22 cellular contexts compared by ENCODE assay signal in genomic region chr3:25581823-25582222, GRCh38.
DNase-seq lines count a peak whose midpoint lies in the region; FAIRE-seq and TF ChIP-seq lines count a peak whose summit lies in the region.
"Had no signal": no experiment of that assay in that cellular context is flagged by ENCODE, and none has a peak within 500 bp of the region (broad histone marks: within the 10 kb centered on the region; RNA-seq: fewer than 3 reads in every experiment).

No MANE protein-coding gene starts in this region.

- dilution Hi-C loops in endothelial cell of umbilical vein (cut with MboI; ENCODE audit: extremely low pct_ligation_motif_present, low sequenced_read_pairs): no loop called here

- no peaks in the 10 kb centered on the region for H4K20me1 ChIP-seq in endothelial cell of umbilical vein (replicated peaks; ENCODE audit: control insufficient read depth, extremely low read depth, insufficient read depth, low read length)
- H4K20me1 ChIP-seq in neural progenitor cell (ENCODE audit: low read depth): no peaks in the 10 kb centered on the region

- H3K36me3 Mint-ChIP-seq in Caco-2 (ENCODE audit: insufficient read depth, unreplicated experiment) (no peaks in the 10 kb centered on the region), neural progenitor cell (no peaks in the 10 kb centered on the region)
- H3K36me3 Mint-ChIP-seq: activated CD8-positive, alpha-beta memory T cell treated with anti-CD3 and anti-CD28 coated beads, Interleukin-2, amount 10 ng/mL, durations not matched to agents 7 days and 5 days; activated naive CD4-positive, alpha-beta T cell treated with anti-CD3 and anti-CD28 coated beads, Interleukin-2, amount 50 U/mL, for 72 hours had no signal

- no peak for TF ChIP-seq POLR2A in endothelial cell of umbilical vein (IDR thresholded peaks at IDR 0.05; ENCODE audit: low read depth, low read length)

- peak; percentile 74 for FAIRE-seq in endothelial cell of umbilical vein (lab: Jason Lieb, UNC)
- FAIRE-seq: H1, kidney, TTC549 had no signal

- peak overlapping the region; percentile 55 for H3K27ac Mint-ChIP-seq in Caco-2 (ENCODE audit: unreplicated experiment)
- peak overlapping the region; percentile 25 for H3K27ac Mint-ChIP-seq in neural progenitor cell
- H3K27ac Mint-ChIP-seq: activated CD8-positive, alpha-beta memory T cell treated with anti-CD3 and anti-CD28 coated beads, Interleukin-2, amount 10 ng/mL, durations not matched to agents 7 days and 5 days had no signal

- H3K79me2 ChIP-seq in endothelial cell of umbilical vein (ENCODE audit: control insufficient read depth, insufficient read depth, low read length) (no peaks in the 10 kb centered on the region), neural progenitor cell (ENCODE audit: low read depth) (no peaks in the 10 kb centered on the region)

- H3K9ac ChIP-seq in endothelial cell of umbilical vein (replicated peaks; ENCODE audit: extremely low read depth, insufficient read depth, low read length): no peak overlapping the region
- H3K9ac ChIP-seq in neural progenitor cell: no peak overlapping the region

- DNase-seq in Caco-2 (no peak), MG63 (peak; percentile 7), endothelial cell of umbilical vein (ENCODE audit: low read depth, low spot score) (no peak), neural progenitor cell (ENCODE audit: low spot score) (no peak), NCI-H1092 treated with DMSO at 0.1 percent for 48 hours (lab: John Stamatoyannopoulos, UW) (no peak)
- DNase-seq in activated CD4-positive, alpha-beta T cell treated with anti-CD3 and anti-CD28 coated beads for 48 hours: no peak
- no peak for DNase-seq in stimulated activated CD4-positive, alpha-beta T cell treated with anti-CD3 and anti-CD28 coated beads, Interleukin-2, amount 100 ng/mL, for 48 hours
- no peak for DNase-seq in activated CD8-positive, alpha-beta memory T cell treated with anti-CD3 and anti-CD28 coated beads for 24 hours
- DNase-seq: activated CD8-positive, alpha-beta memory T cell treated with anti-CD3 and anti-CD28 coated beads, Interleukin-2, amount 10 ng/mL, durations not matched to agents 7 days and 5 days; C1 segment of cervical spinal cord; effector CD4-positive, alpha-beta T cell; kidney; lower lobe of right lung; NCI-H1694 treated with DMSO at 0.1 percent for 48 hours; occipital lobe; stomach had no signal

- POLR2A ChIA-PET in Caco-2 (lab: Charles Lee) (no interaction called here), endothelial cell of umbilical vein (lab: Charles Lee) (no interaction called here)

- H3K9me3 ChIP-seq in Caco-2 (no peaks in the 10 kb centered on the region), MG63 (no peaks in the 10 kb centered on the region), endothelial cell of umbilical vein (replicated peaks; ENCODE audit: control insufficient read depth, insufficient read depth, low read length) (no peaks in the 10 kb centered on the region), neural progenitor cell (ENCODE audit: low read depth) (no peaks in the 10 kb centered on the region)
- H3K9me3 ChIP-seq: ascending aorta, lower lobe of right lung, stomach, tibial nerve had no signal

- BruUV-seq in Caco-2 (replicated peaks; lab: Mats Ljungman, UMichigan): no TSS peak
- BruUV-seq in endothelial cell of umbilical vein (replicated peaks; lab: Mats Ljungman, UMichigan): no TSS peak

- peak overlapping the region; percentile 54 for H3K27ac ChIP-seq in endothelial cell of umbilical vein (ENCODE audit: insufficient read depth, low read depth, low read length)
- H3K27ac ChIP-seq in neural progenitor cell: no peak overlapping the region
- H3K27ac ChIP-seq: ascending aorta, lower lobe of right lung, stomach, tibial nerve had no signal

- H3K4me3 ChIP-seq in Caco-2 (ENCODE audit: low read depth, low read length): no peak overlapping the region
- no peak overlapping the region for H3K4me3 ChIP-seq in MG63
- no peak overlapping the region for H3K4me3 ChIP-seq in endothelial cell of umbilical vein (replicated peaks in 1 of 3; ENCODE audit: insufficient read depth in 1 of 3, low read depth in 1 of 3, low read length in 3 of 3)
- no peak overlapping the region for H3K4me3 ChIP-seq in neural progenitor cell
- H3K4me3 ChIP-seq: ascending aorta, K562, lower lobe of right lung, stomach, tibial nerve had no signal

- peaks cover 13% of the 10 kb centered on the region for H3K4me1 Mint-ChIP-seq in Caco-2 (ENCODE audit: low read depth, unreplicated experiment)
- peaks cover 36% of the 10 kb centered on the region for H3K4me1 Mint-ChIP-seq in neural progenitor cell
- H3K4me1 Mint-ChIP-seq: activated CD8-positive, alpha-beta memory T cell treated with anti-CD3 and anti-CD28 coated beads, Interleukin-2, amount 10 ng/mL, durations not matched to agents 7 days and 5 days had no signal

- H3K4me2 ChIP-seq in endothelial cell of umbilical vein (ENCODE audit: insufficient read depth, low read length) (no peak overlapping the region), neural progenitor cell (no peak overlapping the region)

- TF ChIP-seq CTCF in Caco-2 (IDR thresholded peaks at IDR 0.05; ENCODE audit: insufficient read depth in 1 of 2, low read depth in 1 of 2, low read length in 1 of 2, severe bottlenecking in 1 of 2, unreplicated experiment in 1 of 2) (no peak), endothelial cell of umbilical vein (IDR thresholded peaks at IDR 0.05; ENCODE audit: extremely low read depth in 1 of 2, insufficient read depth in 1 of 2, low read depth in 1 of 2, low read length in 2 of 2) (no peak), neural progenitor cell (IDR thresholded peaks at IDR 0.05) (no peak)

- no peaks in the 10 kb centered on the region for H3F3A ChIP-seq in neural progenitor cell (ENCODE audit: low read depth)

- H3K9me3 Mint-ChIP-seq in Caco-2 (ENCODE audit: unreplicated experiment) (no peaks in the 10 kb centered on the region), neural progenitor cell (no peaks in the 10 kb centered on the region)
- H3K9me3 Mint-ChIP-seq: activated naive CD4-positive, alpha-beta T cell treated with anti-CD3 and anti-CD28 coated beads, Interleukin-2, amount 50 U/mL, for 72 hours had no signal

- H3K27me3 ChIP-seq in Caco-2 (replicated peaks; ENCODE audit: control insufficient read depth, insufficient read depth, low read length): no peaks in the 10 kb centered on the region
- no peaks in the 10 kb centered on the region for H3K27me3 ChIP-seq in MG63
- no peaks in the 10 kb centered on the region for H3K27me3 ChIP-seq in endothelial cell of umbilical vein (ENCODE audit: control insufficient read depth in 2 of 2, insufficient read depth in 2 of 2, low read length in 2 of 2)
- H3K27me3 ChIP-seq in neural progenitor cell: no peaks in the 10 kb centered on the region
- H3K27me3 ChIP-seq: ascending aorta, stomach, tibial nerve had no signal

- no peak overlapping the region for H3K4me3 Mint-ChIP-seq in Caco-2 (ENCODE audit: unreplicated experiment)
- H3K4me3 Mint-ChIP-seq in neural progenitor cell: no peak overlapping the region
- H3K4me3 Mint-ChIP-seq: activated CD8-positive, alpha-beta memory T cell treated with anti-CD3 and anti-CD28 coated beads, Interleukin-2, amount 10 ng/mL, durations not matched to agents 7 days and 5 days had no signal

- CTCF ChIA-PET in Caco-2 (lab: Charles Lee): no interaction called here
- CTCF ChIA-PET in endothelial cell of umbilical vein (lab: Charles Lee): interaction anchor here (0.8 to 1.2 kb wide), 2 partner anchors 12 to 146 kb away, joined by 3 to 8 read pairs; no protein-coding TSS in a partner anchor

- no peaks in the 10 kb centered on the region for H3K27me3 Mint-ChIP-seq in Caco-2 (ENCODE audit: insufficient read depth, unreplicated experiment)
- peaks cover 12% of the 10 kb centered on the region for H3K27me3 Mint-ChIP-seq in neural progenitor cell (ENCODE audit: insufficient read depth, low read depth)

- intact Hi-C loops in Caco-2 (cut with micrococcal nuclease; ENCODE audit: unreplicated experiment): no loop called here
- intact Hi-C loops in endothelial cell of umbilical vein (cut with micrococcal nuclease): no loop called here

- H3K4me1 ChIP-seq in Caco-2 (peaks cover 4% of the 10 kb centered on the region; the same call in 1 of the 2 replicates), endothelial cell of umbilical vein (ENCODE audit: control insufficient read depth, extremely low read depth, insufficient read depth, low read length) (peaks cover 13% of the 10 kb centered on the region), neural progenitor cell (no peaks in the 10 kb centered on the region)
- H3K4me1 ChIP-seq: ascending aorta, lower lobe of right lung, stomach, tibial nerve had no signal

- no peaks in the 10 kb centered on the region for H3K9me1 ChIP-seq in endothelial cell of umbilical vein (replicated peaks; ENCODE audit: control insufficient read depth, extremely low read depth, insufficient read depth, low read length)

- no peak overlapping the region for H2AFZ ChIP-seq in endothelial cell of umbilical vein (ENCODE audit: low read depth, low read length)
- no peak overlapping the region for H2AFZ ChIP-seq in neural progenitor cell (replicated peaks)

- H3K36me3 ChIP-seq in Caco-2 (ENCODE audit: control insufficient read depth, insufficient read depth, low read length): no peaks in the 10 kb centered on the region
- H3K36me3 ChIP-seq in MG63: no peaks in the 10 kb centered on the region
- H3K36me3 ChIP-seq in endothelial cell of umbilical vein (ENCODE audit: control insufficient read depth in 2 of 2, extremely low read depth in 1 of 2, insufficient read depth in 2 of 2, low read length in 2 of 2): peaks cover 0 to 3% of the 10 kb centered on the region in 2 experiments
- no peaks in the 10 kb centered on the region for H3K36me3 ChIP-seq in neural progenitor cell

TF ChIP-seq in endothelial cell of umbilical vein, 7 proteins besides CTCF, POLR2A, EP300 and RAD21:
- TF ChIP-seq, protein P1, sequence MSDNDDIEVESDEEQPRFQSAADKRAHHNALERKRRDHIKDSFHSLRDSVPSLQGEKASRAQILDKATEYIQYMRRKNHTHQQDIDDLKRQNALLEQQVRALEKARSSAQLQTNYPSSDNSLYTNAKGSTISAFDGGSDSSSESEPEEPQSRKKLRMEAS (IDR thresholded peaks at IDR 0.05; ENCODE audit: insufficient read depth, insufficient read length): no peak
- no peak for TF ChIP-seq JUN (IDR thresholded peaks at IDR 0.05; ENCODE audit: borderline replicate concordance, insufficient read depth, insufficient read length, low read depth)
- TF ChIP-seq GATA2 (IDR thresholded peaks at IDR 0.05; ENCODE audit: insufficient read depth, insufficient read length, low read depth, low read length): no peak
- TF ChIP-seq POLR2AphosphoS5 (IDR thresholded peaks at IDR 0.05; ENCODE audit: insufficient read depth, low read depth, low read length): no peak
- no peak for TF ChIP-seq FOS (IDR thresholded peaks at IDR 0.05; ENCODE audit: borderline replicate concordance, insufficient read depth, low read length)
- no peak for TF ChIP-seq EZH2 (IDR thresholded peaks at IDR 0.05; ENCODE audit: borderline replicate concordance, low read depth, low read length, severe bottlenecking)
- no peak for TF ChIP-seq MYC (IDR thresholded peaks at IDR 0.05; ENCODE audit: low read depth, low read length)
TF ChIP-seq in endothelial cell of umbilical vein: peak in this region for 0.
